In genomic region chr19:5338661-5339469, GRCh38 we compare ENCODE assay signal across 9 cellular contexts. TPM values are rescaled to one million over a fixed set of nuclear protein-coding genes. Genes with fewer than 3 reads are reported as not detected.
DNase-seq lines count a peak whose midpoint lies in the region; ATAC-seq and TF ChIP-seq lines count a peak whose summit lies in the region.
"Had no signal": no experiment of that assay in that cellular context is flagged by ENCODE, and none has a peak within 500 bp of the region (broad histone marks: within the 10 kb centered on the region; RNA-seq: fewer than 3 reads in every experiment).

No MANE protein-coding gene starts in this region.

- H2AFZ ChIP-seq in trophoblast cell (ENCODE audit: insufficient read depth, low read length, poor library complexity), result no peak overlapping the region

- H3K27me3 Mint-ChIP-seq in effector memory CD8-positive, alpha-beta T cell, result peaks cover 57 to 73% of the 10 kb centered on the region in 2 donors

- DNase-seq in NCI-H446 (lab: John Stamatoyannopoulos, UW) (peak; percentile 36 to 73), trophoblast cell (no peak), SKM-1 (lab: John Stamatoyannopoulos, UW; ENCODE audit: unreplicated experiment) (no peak)
- DNase-seq in effector memory CD8-positive, alpha-beta T cell, result no peak
- no peak for DNase-seq in activated effector memory CD4-positive, alpha-beta T cell treated with anti-CD3 and anti-CD28 coated beads, Interleukin-2, amount 50 U/mL, for 16 hours

- H3K27ac ChIP-seq in trophoblast cell (ENCODE audit: low read depth, low read length), result no peak overlapping the region
- H3K27ac ChIP-seq: neutrophil had no signal

- no peak overlapping the region for H3K14ac ChIP-seq in trophoblast cell (ENCODE audit: low read length)

- ATAC-seq in effector memory CD8-positive, alpha-beta T cell (replicated peaks), result no peak
- ATAC-seq in HG03159 (IDR thresholded peaks at IDR 0.05; ENCODE audit: unreplicated experiment) (no peak), HG03442 (IDR thresholded peaks at IDR 0.05; ENCODE audit: unreplicated experiment) (no peak)

- peak overlapping the region in 1 of 2 donors; percentile 45 for H3K27ac Mint-ChIP-seq in effector memory CD8-positive, alpha-beta T cell

- peaks cover 20% of the 10 kb centered on the region for H3K27me3 ChIP-seq in trophoblast cell (ENCODE audit: insufficient read depth, low read length)

- H3K4me3 Mint-ChIP-seq in effector memory CD8-positive, alpha-beta T cell, result peak overlapping the region; percentile 69 to 74

- H3K4ac ChIP-seq in trophoblast cell (ENCODE audit: low read depth, low read length), result no peak overlapping the region

- H3K4me1 Mint-ChIP-seq in effector memory CD8-positive, alpha-beta T cell (ENCODE audit: low read depth in 2 of 2), result peaks cover 6 to 10% of the 10 kb centered on the region in 2 donors

- H3K36me3 Mint-ChIP-seq in effector memory CD8-positive, alpha-beta T cell (ENCODE audit: insufficient read depth), result peaks cover 2% of the 10 kb centered on the region

- no peak overlapping the region for H3K18ac ChIP-seq in trophoblast cell (ENCODE audit: low read length)

- no peak overlapping the region for H2AK5ac ChIP-seq in trophoblast cell (ENCODE audit: low read length)

- no peak overlapping the region for H3K23ac ChIP-seq in trophoblast cell (ENCODE audit: low read length)

- H4K8ac ChIP-seq in trophoblast cell (ENCODE audit: low read depth, low read length), result no peak overlapping the region

- no peak overlapping the region for H3K9ac ChIP-seq in trophoblast cell (ENCODE audit: low read length)

- H2BK12ac ChIP-seq in trophoblast cell (ENCODE audit: low read length), result no peak overlapping the region

- no peak overlapping the region for H4K91ac ChIP-seq in trophoblast cell (ENCODE audit: low read depth, low read length)

- H3K79me2 ChIP-seq in trophoblast cell (ENCODE audit: control insufficient read depth, insufficient read depth, low read length, poor library complexity), result peaks cover 1% of the 10 kb centered on the region

- H3K4me3 ChIP-seq in GM12875 (ENCODE audit: low read depth, low read length) (peak overlapping the region; percentile 53), trophoblast cell (ENCODE audit: low read depth, low read length) (no peak overlapping the region)

- TF ChIP-seq CTCF in GM12875 (IDR thresholded peaks at IDR 0.05; ENCODE audit: borderline replicate concordance, insufficient read depth, low read depth, low read length), result peak; percentile 27; the same call in 1 of the 2 replicates

- peak overlapping the region; percentile 96 for H3K4me2 ChIP-seq in trophoblast cell (ENCODE audit: low read length)

- H3K9me3 ChIP-seq in trophoblast cell (ENCODE audit: insufficient read depth, low read depth, low read length), result peaks cover 4% of the 10 kb centered on the region
- H3K9me3 ChIP-seq: neutrophil had no signal

- WGBS in trophoblast cell (ENCODE audit: extremely low coverage, insufficient coverage, insufficient read length), result no CpG with 5 or more reads among the region's 34 CpGs

- H2BK120ac ChIP-seq in trophoblast cell (ENCODE audit: insufficient read depth, low read length, poor library complexity), result no peak overlapping the region

- H2BK5ac ChIP-seq in trophoblast cell (ENCODE audit: low read depth, low read length, poor library complexity), result no peak overlapping the region

- H3K9me3 Mint-ChIP-seq in effector memory CD8-positive, alpha-beta T cell, result no peaks in the 10 kb centered on the region

- peaks cover 5% of the 10 kb centered on the region for H3K79me1 ChIP-seq in trophoblast cell (ENCODE audit: low read length)

- H4K12ac ChIP-seq in trophoblast cell (ENCODE audit: low read depth, low read length), result no peak overlapping the region

- peaks cover 4 to 6% of the 10 kb centered on the region in 2 experiments for H3K4me1 ChIP-seq in trophoblast cell (ENCODE audit: control insufficient read depth in 1 of 2, insufficient read depth in 2 of 2, low read length in 2 of 2)

- H3K36me3 ChIP-seq in trophoblast cell (ENCODE audit: control insufficient read depth in 1 of 2, insufficient read depth in 2 of 2, low read length in 2 of 2), result no peaks in the 10 kb centered on the region
- H3K36me3 ChIP-seq: neutrophil had no signal

RNA-seq across cellular contexts. Expression of gene PTPRS, which starts 1.7 kb away (rescaled TPM):
- 17.3 and 18.1 TPM in 2 replicates for polyA plus RNA-seq in trophoblast cell (2013)

Comparison
In these comparisons a context has a peak if more than half of its experiments do, and no peak if none do; other contexts are left out.
1. DNase-seq: peak in NCI-H446 (2 of 2); none in effector memory CD8-positive, alpha-beta T cell (0 of 3), trophoblast cell (0 of 2), SKM-1 (single experiment) and activated effector memory CD4-positive, alpha-beta T cell treated with anti-CD3 and anti-CD28 coated beads, Interleukin-2, amount 50 U/mL, for 16 hours (single experiment).